1 cellular context compared by ENCODE assay signal in the genomic region with DNA sequence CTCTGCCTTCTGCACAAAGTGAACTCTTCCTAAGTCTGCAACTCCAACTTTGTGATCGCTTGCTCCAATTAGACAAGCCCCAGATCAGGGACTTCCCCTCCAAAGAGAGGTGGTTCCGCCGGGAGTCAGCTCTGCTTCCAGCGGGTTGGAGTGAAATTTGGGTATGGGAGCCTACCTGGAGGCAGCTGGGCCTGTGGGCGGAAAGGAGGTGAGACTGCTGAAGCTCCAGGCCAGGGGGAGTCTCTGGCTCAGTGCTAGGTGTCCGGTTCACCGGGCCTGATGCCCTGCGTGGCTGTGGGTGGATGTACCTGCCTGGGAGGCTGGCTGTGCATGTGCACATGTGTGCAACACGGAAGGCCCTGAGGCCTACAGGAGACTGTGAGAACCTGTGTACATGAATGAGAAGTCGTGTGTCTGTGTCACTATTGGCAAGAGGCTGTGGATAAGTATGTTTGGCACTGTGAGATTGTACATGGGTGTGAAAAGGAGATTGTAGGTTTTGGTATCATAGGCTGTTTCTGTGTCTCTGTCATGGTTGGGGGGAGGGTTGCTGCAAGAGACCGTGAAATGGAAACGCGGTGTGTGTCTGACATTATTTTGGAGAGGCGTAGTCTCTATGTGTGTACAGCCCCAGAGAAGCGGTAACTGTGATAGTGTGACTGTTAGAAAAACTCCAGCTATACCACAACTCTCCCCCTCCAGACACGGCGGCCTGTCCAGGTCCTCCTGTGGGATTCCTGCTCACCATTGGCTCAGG.
A peak's percentile ranks its signal among the peaks of the same experiment; 100 is the strongest.
TF ChIP-seq lines count a peak whose summit lies in the region.

No MANE protein-coding gene starts in this region.

TF ChIP-seq in H1, 55 proteins besides CTCF, POLR2A, EP300 and RAD21:
- no peak for TF ChIP-seq YY1 (IDR thresholded peaks at IDR 0.05; ENCODE audit: low read depth, low read length)
- peak; percentile 13 for TF ChIP-seq EZH2 (IDR thresholded peaks at IDR 0.05; ENCODE audit: low read depth, low read length, severe bottlenecking)
- no peak for TF ChIP-seq SIX5 (IDR thresholded peaks at IDR 0.05; ENCODE audit: low read depth, low read length)
- TF ChIP-seq SIN3A (conservative IDR thresholded peaks at IDR 0.05 in 1 of 2, IDR thresholded peaks at IDR 0.05 in 1 of 2; ENCODE audit: low read depth in 1 of 2, low read length in 2 of 2): no peak
- no peak for TF ChIP-seq GABPA (IDR thresholded peaks at IDR 0.05; ENCODE audit: borderline replicate concordance, insufficient read depth, low read length)
- TF ChIP-seq, protein P1, sequence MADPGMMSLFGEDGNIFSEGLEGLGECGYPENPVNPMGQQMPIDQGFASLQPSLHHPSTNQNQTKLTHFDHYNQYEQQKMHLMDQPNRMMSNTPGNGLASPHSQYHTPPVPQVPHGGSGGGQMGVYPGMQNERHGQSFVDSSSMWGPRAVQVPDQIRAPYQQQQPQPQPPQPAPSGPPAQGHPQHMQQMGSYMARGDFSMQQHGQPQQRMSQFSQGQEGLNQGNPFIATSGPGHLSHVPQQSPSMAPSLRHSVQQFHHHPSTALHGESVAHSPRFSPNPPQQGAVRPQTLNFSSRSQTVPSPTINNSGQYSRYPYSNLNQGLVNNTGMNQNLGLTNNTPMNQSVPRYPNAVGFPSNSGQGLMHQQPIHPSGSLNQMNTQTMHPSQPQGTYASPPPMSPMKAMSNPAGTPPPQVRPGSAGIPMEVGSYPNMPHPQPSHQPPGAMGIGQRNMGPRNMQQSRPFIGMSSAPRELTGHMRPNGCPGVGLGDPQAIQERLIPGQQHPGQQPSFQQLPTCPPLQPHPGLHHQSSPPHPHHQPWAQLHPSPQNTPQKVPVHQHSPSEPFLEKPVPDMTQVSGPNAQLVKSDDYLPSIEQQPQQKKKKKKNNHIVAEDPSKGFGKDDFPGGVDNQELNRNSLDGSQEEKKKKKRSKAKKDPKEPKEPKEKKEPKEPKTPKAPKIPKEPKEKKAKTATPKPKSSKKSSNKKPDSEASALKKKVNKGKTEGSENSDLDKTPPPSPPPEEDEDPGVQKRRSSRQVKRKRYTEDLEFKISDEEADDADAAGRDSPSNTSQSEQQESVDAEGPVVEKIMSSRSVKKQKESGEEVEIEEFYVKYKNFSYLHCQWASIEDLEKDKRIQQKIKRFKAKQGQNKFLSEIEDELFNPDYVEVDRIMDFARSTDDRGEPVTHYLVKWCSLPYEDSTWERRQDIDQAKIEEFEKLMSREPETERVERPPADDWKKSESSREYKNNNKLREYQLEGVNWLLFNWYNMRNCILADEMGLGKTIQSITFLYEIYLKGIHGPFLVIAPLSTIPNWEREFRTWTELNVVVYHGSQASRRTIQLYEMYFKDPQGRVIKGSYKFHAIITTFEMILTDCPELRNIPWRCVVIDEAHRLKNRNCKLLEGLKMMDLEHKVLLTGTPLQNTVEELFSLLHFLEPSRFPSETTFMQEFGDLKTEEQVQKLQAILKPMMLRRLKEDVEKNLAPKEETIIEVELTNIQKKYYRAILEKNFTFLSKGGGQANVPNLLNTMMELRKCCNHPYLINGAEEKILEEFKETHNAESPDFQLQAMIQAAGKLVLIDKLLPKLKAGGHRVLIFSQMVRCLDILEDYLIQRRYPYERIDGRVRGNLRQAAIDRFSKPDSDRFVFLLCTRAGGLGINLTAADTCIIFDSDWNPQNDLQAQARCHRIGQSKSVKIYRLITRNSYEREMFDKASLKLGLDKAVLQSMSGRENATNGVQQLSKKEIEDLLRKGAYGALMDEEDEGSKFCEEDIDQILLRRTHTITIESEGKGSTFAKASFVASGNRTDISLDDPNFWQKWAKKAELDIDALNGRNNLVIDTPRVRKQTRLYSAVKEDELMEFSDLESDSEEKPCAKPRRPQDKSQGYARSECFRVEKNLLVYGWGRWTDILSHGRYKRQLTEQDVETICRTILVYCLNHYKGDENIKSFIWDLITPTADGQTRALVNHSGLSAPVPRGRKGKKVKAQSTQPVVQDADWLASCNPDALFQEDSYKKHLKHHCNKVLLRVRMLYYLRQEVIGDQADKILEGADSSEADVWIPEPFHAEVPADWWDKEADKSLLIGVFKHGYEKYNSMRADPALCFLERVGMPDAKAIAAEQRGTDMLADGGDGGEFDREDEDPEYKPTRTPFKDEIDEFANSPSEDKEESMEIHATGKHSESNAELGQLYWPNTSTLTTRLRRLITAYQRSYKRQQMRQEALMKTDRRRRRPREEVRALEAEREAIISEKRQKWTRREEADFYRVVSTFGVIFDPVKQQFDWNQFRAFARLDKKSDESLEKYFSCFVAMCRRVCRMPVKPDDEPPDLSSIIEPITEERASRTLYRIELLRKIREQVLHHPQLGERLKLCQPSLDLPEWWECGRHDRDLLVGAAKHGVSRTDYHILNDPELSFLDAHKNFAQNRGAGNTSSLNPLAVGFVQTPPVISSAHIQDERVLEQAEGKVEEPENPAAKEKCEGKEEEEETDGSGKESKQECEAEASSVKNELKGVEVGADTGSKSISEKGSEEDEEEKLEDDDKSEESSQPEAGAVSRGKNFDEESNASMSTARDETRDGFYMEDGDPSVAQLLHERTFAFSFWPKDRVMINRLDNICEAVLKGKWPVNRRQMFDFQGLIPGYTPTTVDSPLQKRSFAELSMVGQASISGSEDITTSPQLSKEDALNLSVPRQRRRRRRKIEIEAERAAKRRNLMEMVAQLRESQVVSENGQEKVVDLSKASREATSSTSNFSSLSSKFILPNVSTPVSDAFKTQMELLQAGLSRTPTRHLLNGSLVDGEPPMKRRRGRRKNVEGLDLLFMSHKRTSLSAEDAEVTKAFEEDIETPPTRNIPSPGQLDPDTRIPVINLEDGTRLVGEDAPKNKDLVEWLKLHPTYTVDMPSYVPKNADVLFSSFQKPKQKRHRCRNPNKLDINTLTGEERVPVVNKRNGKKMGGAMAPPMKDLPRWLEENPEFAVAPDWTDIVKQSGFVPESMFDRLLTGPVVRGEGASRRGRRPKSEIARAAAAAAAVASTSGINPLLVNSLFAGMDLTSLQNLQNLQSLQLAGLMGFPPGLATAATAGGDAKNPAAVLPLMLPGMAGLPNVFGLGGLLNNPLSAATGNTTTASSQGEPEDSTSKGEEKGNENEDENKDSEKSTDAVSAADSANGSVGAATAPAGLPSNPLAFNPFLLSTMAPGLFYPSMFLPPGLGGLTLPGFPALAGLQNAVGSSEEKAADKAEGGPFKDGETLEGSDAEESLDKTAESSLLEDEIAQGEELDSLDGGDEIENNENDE (IDR thresholded peaks at IDR 0.05; ENCODE audit: insufficient replicate concordance, low read length): no peak
- no peak for TF ChIP-seq JUND (IDR thresholded peaks at IDR 0.05; ENCODE audit: low read length)
- no peak for TF ChIP-seq SRF (IDR thresholded peaks at IDR 0.05; ENCODE audit: low read depth, low read length)
- TF ChIP-seq RNF2 (IDR thresholded peaks at IDR 0.05; ENCODE audit: borderline replicate concordance, low read depth, low read length, missing control alignments, poor library complexity, severe bottlenecking): peak; percentile 49
TF ChIP-seq in H1: peak in this region for 2.
